16 cellular contexts compared by ENCODE assay signal in the genomic region with DNA sequence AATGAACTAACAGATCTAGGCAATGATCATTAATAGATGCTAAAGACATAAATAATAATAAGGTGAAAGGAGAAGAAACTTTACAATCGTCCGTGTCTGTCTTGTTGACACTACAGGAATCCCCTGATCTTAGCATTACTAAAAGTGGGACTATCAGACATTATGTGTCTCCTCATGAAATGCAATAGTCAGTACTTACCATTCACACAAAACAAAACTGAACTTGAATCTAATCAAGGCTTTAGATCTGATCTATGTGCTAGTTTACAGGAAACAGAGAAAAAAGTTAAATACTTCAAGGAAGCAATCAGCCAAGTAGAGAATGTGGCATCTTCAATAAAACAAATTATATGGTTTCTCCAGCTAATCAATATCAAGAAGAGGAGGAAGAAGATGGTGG.
"Had no signal": no experiment of that assay in that cellular context is flagged by ENCODE, and none has a peak within 500 bp of the region (broad histone marks: within the 10 kb centered on the region; RNA-seq: fewer than 3 reads in every experiment).

No MANE protein-coding gene starts in this region.

- H3K36me3 ChIP-seq: ovary, SJCRH30, uterus had no signal

- ATAC-seq: body of pancreas; mucosa of descending colon; psoas muscle; right cardiac atrium; stimulated activated naive CD8-positive, alpha-beta T cell treated with anti-CD3 and anti-CD28 coated beads, Interleukin-15, amount 100 ng/mL, for 72 hours had no signal

- H3K9me3 Mint-ChIP-seq: stimulated activated naive CD8-positive, alpha-beta T cell treated with anti-CD3 and anti-CD28 coated beads, Interleukin-15, amount 100 ng/mL, for 72 hours had no signal

- H3K27ac ChIP-seq: body of pancreas, dorsolateral prefrontal cortex, ovary, psoas muscle, SJCRH30, suprapubic skin, transverse colon, uterus, WERI-Rb-1 had no signal

- H3K27me3 ChIP-seq: body of pancreas, dorsolateral prefrontal cortex, ovary, SJCRH30, suprapubic skin, transverse colon, uterus had no signal

- H3K9me3 ChIP-seq: body of pancreas, mucosa of descending colon, ovary, psoas muscle, SJCRH30, suprapubic skin, transverse colon, uterus had no signal

- H3K27ac Mint-ChIP-seq: activated naive CD8-positive, alpha-beta T cell treated with anti-CD3 and anti-CD28 coated beads, Interleukin-2, amount 10 ng/mL, durations not matched to agents 7 days and 5 days; stimulated activated naive CD8-positive, alpha-beta T cell treated with anti-CD3 and anti-CD28 coated beads, Interleukin-15, amount 100 ng/mL, for 72 hours had no signal

- H3K4me1 ChIP-seq: body of pancreas, psoas muscle, SJCRH30, suprapubic skin, transverse colon, uterus had no signal

- DNase-seq: activated naive CD8-positive, alpha-beta T cell treated with anti-CD3 and anti-CD28 coated beads, Interleukin-2, amount 10 ng/mL, durations not matched to agents 7 days and 5 days; body of pancreas; dorsolateral prefrontal cortex; mesenchymal stem cell; mucosa of descending colon; naive B cell; ovary; psoas muscle; right cardiac atrium; SJCRH30; stimulated activated CD4-positive, alpha-beta T cell treated with anti-CD3 and anti-CD28 coated beads, Interleukin-2, amount 100 ng/mL, for 24 hours; stimulated activated naive CD8-positive, alpha-beta T cell treated with anti-CD3 and anti-CD28 coated beads, Interleukin-15, amount 100 ng/mL, for 72 hours; transverse colon; uterus; WERI-Rb-1 had no signal

- H3K4me3 ChIP-seq: body of pancreas, dorsolateral prefrontal cortex, mucosa of descending colon, ovary, psoas muscle, SJCRH30, suprapubic skin, transverse colon, uterus had no signal

- H3K27me3 Mint-ChIP-seq: activated naive CD8-positive, alpha-beta T cell treated with anti-CD3 and anti-CD28 coated beads, Interleukin-2, amount 10 ng/mL, durations not matched to agents 7 days and 5 days; naive B cell; stimulated activated naive CD8-positive, alpha-beta T cell treated with anti-CD3 and anti-CD28 coated beads, Interleukin-15, amount 100 ng/mL, for 72 hours had no signal

- H3K4me3 Mint-ChIP-seq: activated naive CD8-positive, alpha-beta T cell treated with anti-CD3 and anti-CD28 coated beads, Interleukin-2, amount 10 ng/mL, durations not matched to agents 7 days and 5 days; naive B cell; stimulated activated naive CD8-positive, alpha-beta T cell treated with anti-CD3 and anti-CD28 coated beads, Interleukin-15, amount 100 ng/mL, for 72 hours had no signal
